ENCODE assay signal across 8 cellular contexts in the genomic region with DNA sequence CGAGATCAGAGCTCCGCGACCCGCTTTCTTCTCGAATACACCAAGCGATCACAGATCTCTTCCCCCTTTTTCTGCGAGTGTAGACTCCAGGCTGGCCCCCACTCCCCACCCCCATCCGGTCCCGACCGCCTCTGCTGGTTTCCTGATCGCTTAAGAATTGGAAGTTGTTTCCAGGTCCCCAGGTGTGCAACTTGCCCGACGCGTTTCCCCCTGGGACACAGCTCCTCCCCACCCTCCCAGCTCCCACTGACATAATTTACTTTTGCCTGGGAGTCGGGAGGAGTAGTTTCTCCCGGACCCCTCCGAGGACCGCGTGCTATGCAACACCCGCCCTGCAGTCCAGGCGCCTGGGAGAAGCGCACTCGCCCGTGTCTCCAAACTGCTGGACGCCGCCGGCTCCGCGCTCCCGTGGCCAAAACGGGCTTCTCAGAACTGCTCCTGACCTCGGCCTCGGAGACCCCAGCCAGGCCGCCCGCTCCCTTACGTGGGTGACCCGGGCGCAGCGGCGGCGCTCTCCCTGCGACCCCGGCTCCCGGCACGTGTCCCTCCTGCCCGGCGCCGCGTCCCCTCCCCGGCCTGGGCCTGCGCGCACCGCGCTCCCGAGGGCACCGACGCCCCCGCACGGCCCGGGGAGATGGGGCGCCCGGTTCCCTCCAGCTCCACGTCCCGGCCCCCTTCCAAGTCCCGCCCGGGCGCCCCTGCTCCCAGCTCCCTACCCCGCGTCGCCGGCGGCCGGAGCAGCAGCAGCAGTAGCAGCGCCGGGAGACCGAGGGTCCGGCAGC. TPM values are rescaled to one million over a fixed set of nuclear protein-coding genes. Genes with fewer than 3 reads are reported as not detected.
DNase-seq lines count a peak whose midpoint lies in the region; ATAC-seq lines count a peak whose summit lies in the region.

No MANE protein-coding gene starts in this region.

- H3K27me3 ChIP-seq in ectodermal cell (ENCODE audit: control insufficient read depth, insufficient read depth, low read length, poor library complexity, severe bottlenecking) (peaks cover 62% of the 10 kb centered on the region), mesenchymal stem cell (ENCODE audit: control insufficient read depth in 1 of 2, insufficient read depth in 1 of 2, low read length in 2 of 2) (peaks cover 0 to 10% of the 10 kb centered on the region in 2 experiments)

- DNase-seq in D341Med (ENCODE audit: low spot score) (peak; percentile 69), HuH-7 (ENCODE audit: low spot score) (peak; percentile 47), mesenchymal stem cell (peak; percentile 65), HPDE6-E6E7 (ENCODE audit: extremely low spot score) (no peak)
- DNase-seq in activated CD4-positive, alpha-beta T cell treated with anti-CD3 and anti-CD28 coated beads, Interleukin-2, amount 50 U/mL, for 1 hour, result peak; percentile 16

- peak overlapping the region; percentile 97 for H2AFZ ChIP-seq in mesenchymal stem cell (ENCODE audit: low read depth, low read length)

- H3K79me1 ChIP-seq in mesenchymal stem cell (replicated peaks; ENCODE audit: low read length, poor library complexity, severe bottlenecking), result no peaks in the 10 kb centered on the region

- peak overlapping the region; percentile 63 for H2BK15ac ChIP-seq in mesenchymal stem cell (ENCODE audit: low read depth, poor library complexity, severe bottlenecking)

- ATAC-seq in GM21423 (IDR thresholded peaks at IDR 0.05; ENCODE audit: unreplicated experiment), result peak; percentile 14
- peak; percentile 42 for ATAC-seq in stimulated activated memory B cell treated with anti-CD40 and anti-IgM and Interleukin-4, amounts not matched to agents 10 μg/mL and 1 μg/mL and 100 μg/mL, for 72 hours

- H3K14ac ChIP-seq in mesenchymal stem cell (ENCODE audit: low read length in 2 of 2), result peak overlapping the region in 1 of 2 experiments; percentile 75

- H3K4ac ChIP-seq in mesenchymal stem cell (ENCODE audit: low read depth in 1 of 2, low read length in 2 of 2), result peak overlapping the region in 1 of 2 experiments; percentile 56

- H2BK5ac ChIP-seq in mesenchymal stem cell (ENCODE audit: low read depth, low read length, poor library complexity, severe bottlenecking), result no peak overlapping the region

- H3K4me2 ChIP-seq in mesenchymal stem cell (ENCODE audit: low read length, poor library complexity, severe bottlenecking), result peak overlapping the region; percentile 99

- H3K27ac ChIP-seq in ectodermal cell (ENCODE audit: insufficient read depth, low read depth, low read length, poor library complexity, severe bottlenecking), result no peak overlapping the region
- H3K27ac ChIP-seq in mesenchymal stem cell (ENCODE audit: low read length, poor library complexity, severe bottlenecking), result no peak overlapping the region

- peak overlapping the region in 1 of 2 experiments; percentile 71 for H2BK12ac ChIP-seq in mesenchymal stem cell (ENCODE audit: low read length in 2 of 2)

- H4K8ac ChIP-seq in mesenchymal stem cell (ENCODE audit: low read length), result peak overlapping the region; percentile 24

- H3K27me3 Mint-ChIP-seq in stimulated activated memory B cell treated with anti-CD40 and anti-IgM and Interleukin-4, amounts not matched to agents 10 μg/mL and 1 μg/mL and 100 μg/mL, for 72 hours, result no peaks in the 10 kb centered on the region

- no peak overlapping the region for H2BK120ac ChIP-seq in mesenchymal stem cell (ENCODE audit: low read depth, low read length)

- peaks cover 38% of the 10 kb centered on the region for H3K4me1 Mint-ChIP-seq in stimulated activated memory B cell treated with anti-CD40 and anti-IgM and Interleukin-4, amounts not matched to agents 10 μg/mL and 1 μg/mL and 100 μg/mL, for 72 hours

- no peaks in the 10 kb centered on the region for H3K9me3 Mint-ChIP-seq in stimulated activated memory B cell treated with anti-CD40 and anti-IgM and Interleukin-4, amounts not matched to agents 10 μg/mL and 1 μg/mL and 100 μg/mL, for 72 hours

- no peak overlapping the region for H2AK5ac ChIP-seq in mesenchymal stem cell (ENCODE audit: low read length, severe bottlenecking)

- H3K4me3 ChIP-seq in ectodermal cell (ENCODE audit: insufficient read depth, low read depth, low read length) (peak overlapping the region; percentile 51), mesenchymal stem cell (ENCODE audit: insufficient read depth in 1 of 2, low read depth in 1 of 2, low read length in 2 of 2) (peak overlapping the region; percentile 80 to 90)

- H3K36me3 ChIP-seq in ectodermal cell (ENCODE audit: control insufficient read depth, insufficient read depth, low read length), result no peaks in the 10 kb centered on the region
- H3K36me3 ChIP-seq in mesenchymal stem cell (ENCODE audit: control insufficient read depth in 1 of 2, insufficient read depth in 2 of 2, low read depth in 1 of 2, low read length in 2 of 2), result no peaks in the 10 kb centered on the region

- H4K91ac ChIP-seq in mesenchymal stem cell (ENCODE audit: low read length), result no peak overlapping the region

- WGBS in ectodermal cell, 2 experiments, result 0 to 1% methylated on average over 77 of the region's 77 CpGs
- under 1% methylated on average over 62 of the region's 77 CpGs for WGBS in mesenchymal stem cell

- H3K9me3 ChIP-seq in ectodermal cell (ENCODE audit: control insufficient read depth, low read length) (no peaks in the 10 kb centered on the region), mesenchymal stem cell (ENCODE audit: control insufficient read depth, low read length) (no peaks in the 10 kb centered on the region)

- no peaks in the 10 kb centered on the region for H3K36me3 Mint-ChIP-seq in stimulated activated memory B cell treated with anti-CD40 and anti-IgM and Interleukin-4, amounts not matched to agents 10 μg/mL and 1 μg/mL and 100 μg/mL, for 72 hours

- H3K9ac ChIP-seq in mesenchymal stem cell (ENCODE audit: low read length), result peak overlapping the region; percentile 81

- H3K18ac ChIP-seq in mesenchymal stem cell (ENCODE audit: low read depth in 1 of 2, low read length in 2 of 2), result peak overlapping the region in 1 of 2 experiments; percentile 73

- peak overlapping the region in 1 of 2 experiments; percentile 40 for H3K23ac ChIP-seq in mesenchymal stem cell (ENCODE audit: low read length in 2 of 2)

- H3K27ac Mint-ChIP-seq in stimulated activated memory B cell treated with anti-CD40 and anti-IgM and Interleukin-4, amounts not matched to agents 10 μg/mL and 1 μg/mL and 100 μg/mL, for 72 hours, result peak overlapping the region; percentile 85

- H3K4me3 Mint-ChIP-seq in stimulated activated memory B cell treated with anti-CD40 and anti-IgM and Interleukin-4, amounts not matched to agents 10 μg/mL and 1 μg/mL and 100 μg/mL, for 72 hours, result peak overlapping the region; percentile 85

- H3K4me1 ChIP-seq in ectodermal cell (ENCODE audit: control insufficient read depth, insufficient read depth, low read length) (peaks cover 6% of the 10 kb centered on the region), mesenchymal stem cell (ENCODE audit: control insufficient read depth, insufficient read depth, low read depth, low read length) (peaks cover 14% of the 10 kb centered on the region)

RNA-seq across cellular contexts. Expression of gene IL15RA, which starts 0.5 kb away (rescaled TPM):
- not detected for polyA plus RNA-seq in ectodermal cell (2013, experiment 1 of 4)
- not detected for polyA plus RNA-seq in ectodermal cell (2013, experiment 2 of 4)
- not detected for polyA plus RNA-seq in ectodermal cell (2013, experiment 3 of 4)
- polyA plus RNA-seq in ectodermal cell (2013, experiment 4 of 4), result not detected
- 16.5 TPM for polyA plus RNA-seq in mesenchymal stem cell (2013, experiment 1 of 2)
- polyA plus RNA-seq in mesenchymal stem cell (2013, experiment 2 of 2), result 17.2 TPM
